In the genomic region with DNA sequence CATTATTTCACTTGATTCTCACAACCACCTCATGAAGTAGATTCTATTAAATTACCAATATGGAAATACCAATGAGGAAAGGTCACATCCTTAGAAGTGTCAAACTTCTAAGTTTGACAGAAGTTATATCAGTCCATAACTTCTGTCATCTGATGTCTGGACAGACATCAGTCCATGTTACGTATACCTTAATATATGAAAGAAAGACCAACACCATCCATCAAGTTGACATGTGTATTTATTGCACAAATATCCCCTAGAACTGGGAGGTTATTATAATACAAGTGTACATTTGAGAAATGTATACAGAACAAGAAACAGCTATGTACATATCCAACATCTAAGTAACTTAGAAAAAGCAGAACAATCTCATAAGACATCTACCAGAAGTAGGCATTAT, we compare ENCODE assay signal across 27 cellular contexts.
"Had no signal": no experiment of that assay in that cellular context is flagged by ENCODE, and none has a peak within 500 bp of the region (broad histone marks: within the 10 kb centered on the region; RNA-seq: fewer than 3 reads in every experiment).

No MANE protein-coding gene starts in this region.

- H3K9me3 Mint-ChIP-seq: activated CD4-positive, alpha-beta memory T cell treated with anti-CD3 and anti-CD28 coated beads for 36 hours; activated CD4-positive, alpha-beta T cell treated with anti-CD3 and anti-CD28 coated beads, Interleukin-2, amount 10 ng/mL, durations not matched to agents 7 days and 5 days; activated naive CD4-positive, alpha-beta T cell treated with anti-CD3 and anti-CD28 coated beads, Interleukin-2, amount 10 ng/mL, durations not matched to agents 7 days and 5 days; activated T-helper 1 cell treated with anti-CD3 and anti-CD28 coated beads, Interleukin-12 subunit alpha, Interleukin-12 subunit beta, Interleukin-2, Interleukin-4 antibody, amounts not matched to agents 30 ng/mL and 10 ng/mL and 1 ng/mL, durations not matched to agents 14 hours and 24 hours and 36 hours; brain; WTC11 had no signal

- H3K27ac Mint-ChIP-seq: activated CD4-positive, alpha-beta T cell treated with anti-CD3 and anti-CD28 coated beads, Interleukin-2, amount 10 ng/mL, durations not matched to agents 7 days and 5 days; activated naive CD4-positive, alpha-beta T cell treated with anti-CD3 and anti-CD28 coated beads, Interleukin-2, amount 10 ng/mL, durations not matched to agents 7 days and 5 days; activated T-helper 1 cell treated with anti-CD3 and anti-CD28 coated beads, Interleukin-12 subunit alpha, Interleukin-12 subunit beta, Interleukin-2, Interleukin-4 antibody, amounts not matched to agents 30 ng/mL and 10 ng/mL and 1 ng/mL, durations not matched to agents 14 hours and 24 hours and 36 hours; T-helper 17 cell; WTC11 had no signal

- FAIRE-seq: astrocyte had no signal

- DNase-seq: activated CD4-positive, alpha-beta memory T cell treated with anti-CD3 and anti-CD28 coated beads for 36 hours; activated CD4-positive, alpha-beta T cell treated with anti-CD3 and anti-CD28 coated beads, Interleukin-2, amount 10 ng/mL, durations not matched to agents 7 days and 5 days; activated CD4-positive, CD25-positive, alpha-beta regulatory T cell treated with anti-CD3 and anti-CD28 coated beads, Interleukin-2, amount 50 U/mL, for 72 hours; activated CD8-positive, alpha-beta memory T cell treated with anti-CD3 and anti-CD28 coated beads, Interleukin-2, amount 50 U/mL, for 4 hours; activated effector memory CD4-positive, alpha-beta T cell treated with anti-CD3 and anti-CD28 coated beads, Interleukin-2, amount 50 U/mL, for 16 hours; activated naive CD4-positive, alpha-beta T cell treated with anti-CD3 and anti-CD28 coated beads, Interleukin-2, amount 10 ng/mL, durations not matched to agents 7 days and 5 days; amygdala; Karpas-422; MM.1S; NCI-H1105; NCI-H1436; NCI-H1694 treated with DMSO at 0.1 percent for 48 hours; NCI-H2029 treated with DMSO at 0.1 percent for 48 hours; NCI-H510A treated with DMSO at 0.1 percent for 48 hours; NCI-H69; NK-92 treated with Interleukin-12 subunit alpha and Interleukin-12 subunit beta, amount 100 ng/mL, for 24 hours; Peyer's patch; SHP77; T-helper 17 cell; T-helper 9 cell had no signal

- H3K27me3 ChIP-seq: Peyer's patch, SJSA1 had no signal

- H3K27me3 Mint-ChIP-seq: activated CD4-positive, alpha-beta memory T cell treated with anti-CD3 and anti-CD28 coated beads for 36 hours; activated CD4-positive, alpha-beta T cell treated with anti-CD3 and anti-CD28 coated beads, Interleukin-2, amount 10 ng/mL, durations not matched to agents 7 days and 5 days; activated naive CD4-positive, alpha-beta T cell treated with anti-CD3 and anti-CD28 coated beads, Interleukin-2, amount 10 ng/mL, durations not matched to agents 7 days and 5 days; brain; T-helper 17 cell had no signal

- H3K9me3 ChIP-seq: Peyer's patch, SJSA1 had no signal

- H3K27ac ChIP-seq: Peyer's patch, RWPE1, SJSA1 had no signal

- H3K4me3 Mint-ChIP-seq: activated CD4-positive, alpha-beta memory T cell treated with anti-CD3 and anti-CD28 coated beads for 36 hours; activated CD4-positive, alpha-beta T cell treated with anti-CD3 and anti-CD28 coated beads, Interleukin-2, amount 10 ng/mL, durations not matched to agents 7 days and 5 days; activated naive CD4-positive, alpha-beta T cell treated with anti-CD3 and anti-CD28 coated beads, Interleukin-2, amount 10 ng/mL, durations not matched to agents 7 days and 5 days; activated T-helper 1 cell treated with anti-CD3 and anti-CD28 coated beads, Interleukin-12 subunit alpha, Interleukin-12 subunit beta, Interleukin-2, Interleukin-4 antibody, amounts not matched to agents 30 ng/mL and 10 ng/mL and 1 ng/mL, durations not matched to agents 14 hours and 24 hours and 36 hours; brain; T-helper 17 cell; WTC11 had no signal

- ATAC-seq: SK-N-SH treated with all-trans-retinoic acid at 6 μM for 48 hours, T-helper 17 cell had no signal
